ENCODE assay signal across 1 cellular context in the genomic region with DNA sequence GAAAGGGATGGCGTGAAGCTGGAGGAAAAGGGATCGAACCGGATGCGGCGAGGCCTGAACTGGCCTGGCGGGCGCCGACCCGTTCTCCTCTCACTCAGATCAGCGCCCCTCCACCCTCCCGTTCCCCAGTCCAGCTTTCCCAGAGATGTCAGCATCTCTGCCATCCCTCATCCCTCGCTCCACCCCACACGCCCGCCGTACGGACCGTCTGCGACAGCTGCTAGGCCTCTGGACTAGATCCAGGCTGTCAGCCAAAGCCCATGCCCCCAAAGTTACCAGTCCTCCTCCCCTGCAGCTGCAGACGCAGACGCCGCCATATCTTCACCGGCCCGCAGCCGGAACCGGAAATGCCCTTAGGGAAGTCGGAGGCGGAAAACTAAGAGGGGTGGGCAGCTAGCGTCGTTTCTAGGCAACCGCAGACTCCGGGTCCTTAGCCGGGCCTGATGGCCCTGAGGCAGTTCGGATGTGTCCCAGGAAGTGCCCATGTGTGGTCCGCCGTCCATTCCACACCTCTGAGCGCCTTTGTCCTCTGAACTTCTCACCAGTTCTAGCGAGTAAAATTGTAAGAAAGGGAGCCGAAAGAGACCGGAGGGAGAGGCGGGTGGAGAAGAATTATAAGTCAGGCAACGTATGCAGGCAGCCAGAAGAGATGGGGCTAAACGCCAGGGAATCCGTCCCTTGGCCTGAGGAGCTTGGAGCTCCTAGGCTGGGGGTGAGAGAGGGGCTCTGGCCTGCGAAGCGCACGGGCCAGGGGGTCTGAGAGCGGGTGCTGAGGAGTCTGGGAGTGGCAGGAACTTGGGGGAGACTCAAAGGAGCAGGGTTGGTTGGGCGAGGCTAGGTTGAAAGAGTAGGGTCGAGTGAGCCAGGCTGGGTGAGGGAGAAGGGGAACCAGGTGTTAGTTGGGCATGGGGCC.
A peak's percentile ranks its signal among the peaks of the same experiment; 100 is the strongest.
TF ChIP-seq lines count a peak whose summit lies in the region.

A gene with protein sequence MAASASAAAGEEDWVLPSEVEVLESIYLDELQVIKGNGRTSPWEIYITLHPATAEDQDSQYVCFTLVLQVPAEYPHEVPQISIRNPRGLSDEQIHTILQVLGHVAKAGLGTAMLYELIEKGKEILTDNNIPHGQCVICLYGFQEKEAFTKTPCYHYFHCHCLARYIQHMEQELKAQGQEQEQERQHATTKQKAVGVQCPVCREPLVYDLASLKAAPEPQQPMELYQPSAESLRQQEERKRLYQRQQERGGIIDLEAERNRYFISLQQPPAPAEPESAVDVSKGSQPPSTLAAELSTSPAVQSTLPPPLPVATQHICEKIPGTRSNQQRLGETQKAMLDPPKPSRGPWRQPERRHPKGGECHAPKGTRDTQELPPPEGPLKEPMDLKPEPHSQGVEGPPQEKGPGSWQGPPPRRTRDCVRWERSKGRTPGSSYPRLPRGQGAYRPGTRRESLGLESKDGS (minus strand): TSS at position 349 of the 913 bp plus-strand sequence. CDS start 32 bp downstream, at position 317.
A gene with protein sequence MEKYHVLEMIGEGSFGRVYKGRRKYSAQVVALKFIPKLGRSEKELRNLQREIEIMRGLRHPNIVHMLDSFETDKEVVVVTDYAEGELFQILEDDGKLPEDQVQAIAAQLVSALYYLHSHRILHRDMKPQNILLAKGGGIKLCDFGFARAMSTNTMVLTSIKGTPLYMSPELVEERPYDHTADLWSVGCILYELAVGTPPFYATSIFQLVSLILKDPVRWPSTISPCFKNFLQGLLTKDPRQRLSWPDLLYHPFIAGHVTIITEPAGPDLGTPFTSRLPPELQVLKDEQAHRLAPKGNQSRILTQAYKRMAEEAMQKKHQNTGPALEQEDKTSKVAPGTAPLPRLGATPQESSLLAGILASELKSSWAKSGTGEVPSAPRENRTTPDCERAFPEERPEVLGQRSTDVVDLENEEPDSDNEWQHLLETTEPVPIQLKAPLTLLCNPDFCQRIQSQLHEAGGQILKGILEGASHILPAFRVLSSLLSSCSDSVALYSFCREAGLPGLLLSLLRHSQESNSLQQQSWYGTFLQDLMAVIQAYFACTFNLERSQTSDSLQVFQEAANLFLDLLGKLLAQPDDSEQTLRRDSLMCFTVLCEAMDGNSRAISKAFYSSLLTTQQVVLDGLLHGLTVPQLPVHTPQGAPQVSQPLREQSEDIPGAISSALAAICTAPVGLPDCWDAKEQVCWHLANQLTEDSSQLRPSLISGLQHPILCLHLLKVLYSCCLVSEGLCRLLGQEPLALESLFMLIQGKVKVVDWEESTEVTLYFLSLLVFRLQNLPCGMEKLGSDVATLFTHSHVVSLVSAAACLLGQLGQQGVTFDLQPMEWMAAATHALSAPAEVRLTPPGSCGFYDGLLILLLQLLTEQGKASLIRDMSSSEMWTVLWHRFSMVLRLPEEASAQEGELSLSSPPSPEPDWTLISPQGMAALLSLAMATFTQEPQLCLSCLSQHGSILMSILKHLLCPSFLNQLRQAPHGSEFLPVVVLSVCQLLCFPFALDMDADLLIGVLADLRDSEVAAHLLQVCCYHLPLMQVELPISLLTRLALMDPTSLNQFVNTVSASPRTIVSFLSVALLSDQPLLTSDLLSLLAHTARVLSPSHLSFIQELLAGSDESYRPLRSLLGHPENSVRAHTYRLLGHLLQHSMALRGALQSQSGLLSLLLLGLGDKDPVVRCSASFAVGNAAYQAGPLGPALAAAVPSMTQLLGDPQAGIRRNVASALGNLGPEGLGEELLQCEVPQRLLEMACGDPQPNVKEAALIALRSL (N-terminal part only) (plus strand): TSS at position 433 of the 913 bp plus-strand sequence. CDS start 744 bp downstream, outside the sequence.

TF ChIP-seq in HepG2, 621 proteins besides CTCF, POLR2A, EP300 and RAD21 (continued from another document and continues in another):
- TF ChIP-seq, protein P1, sequence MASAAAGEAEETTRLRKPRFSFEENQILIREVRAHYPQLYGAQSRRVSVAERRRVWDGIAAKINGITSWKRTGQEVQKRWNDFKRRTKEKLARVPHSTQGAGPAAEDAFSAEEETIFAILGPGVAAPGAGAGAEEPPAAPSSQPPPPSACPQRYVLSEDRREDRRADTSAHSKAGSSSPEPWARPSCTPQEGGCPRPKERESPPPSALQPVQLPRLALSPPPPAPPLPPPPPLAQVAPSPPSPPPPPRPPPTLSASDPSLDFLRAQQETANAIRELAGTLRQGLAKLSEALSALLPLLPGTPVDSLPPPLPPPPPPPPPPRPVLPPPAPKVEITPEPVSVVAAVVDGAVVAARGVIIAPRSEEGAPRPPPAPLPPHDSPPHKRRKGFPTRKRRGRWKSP (CRISPR knock-in tag; IDR thresholded peaks at IDR 0.05) = peak; percentile 87
- no peak for TF ChIP-seq ZKSCAN5 (CRISPR knock-in tag; IDR thresholded peaks at IDR 0.05)
- TF ChIP-seq WIZ (CRISPR knock-in tag; IDR thresholded peaks at IDR 0.05) = no peak
- TF ChIP-seq, protein P2, sequence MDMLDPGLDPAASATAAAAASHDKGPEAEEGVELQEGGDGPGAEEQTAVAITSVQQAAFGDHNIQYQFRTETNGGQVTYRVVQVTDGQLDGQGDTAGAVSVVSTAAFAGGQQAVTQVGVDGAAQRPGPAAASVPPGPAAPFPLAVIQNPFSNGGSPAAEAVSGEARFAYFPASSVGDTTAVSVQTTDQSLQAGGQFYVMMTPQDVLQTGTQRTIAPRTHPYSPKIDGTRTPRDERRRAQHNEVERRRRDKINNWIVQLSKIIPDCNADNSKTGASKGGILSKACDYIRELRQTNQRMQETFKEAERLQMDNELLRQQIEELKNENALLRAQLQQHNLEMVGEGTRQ (IDR thresholded peaks at IDR 0.05; ENCODE audit: low read depth, low read length) = no peak
- TF ChIP-seq, protein P2 (CRISPR knock-in tag; IDR thresholded peaks at IDR 0.05; ENCODE audit: borderline replicate concordance) = no peak; the same call in 1 of the 2 replicates
- TF ChIP-seq CENPX (CRISPR knock-in tag; IDR thresholded peaks at IDR 0.05) = no peak
- no peak for TF ChIP-seq TAF15 (IDR thresholded peaks at IDR 0.05; ENCODE audit: low read depth, low read length, poor library complexity, severe bottlenecking)
- TF ChIP-seq, protein P3, sequence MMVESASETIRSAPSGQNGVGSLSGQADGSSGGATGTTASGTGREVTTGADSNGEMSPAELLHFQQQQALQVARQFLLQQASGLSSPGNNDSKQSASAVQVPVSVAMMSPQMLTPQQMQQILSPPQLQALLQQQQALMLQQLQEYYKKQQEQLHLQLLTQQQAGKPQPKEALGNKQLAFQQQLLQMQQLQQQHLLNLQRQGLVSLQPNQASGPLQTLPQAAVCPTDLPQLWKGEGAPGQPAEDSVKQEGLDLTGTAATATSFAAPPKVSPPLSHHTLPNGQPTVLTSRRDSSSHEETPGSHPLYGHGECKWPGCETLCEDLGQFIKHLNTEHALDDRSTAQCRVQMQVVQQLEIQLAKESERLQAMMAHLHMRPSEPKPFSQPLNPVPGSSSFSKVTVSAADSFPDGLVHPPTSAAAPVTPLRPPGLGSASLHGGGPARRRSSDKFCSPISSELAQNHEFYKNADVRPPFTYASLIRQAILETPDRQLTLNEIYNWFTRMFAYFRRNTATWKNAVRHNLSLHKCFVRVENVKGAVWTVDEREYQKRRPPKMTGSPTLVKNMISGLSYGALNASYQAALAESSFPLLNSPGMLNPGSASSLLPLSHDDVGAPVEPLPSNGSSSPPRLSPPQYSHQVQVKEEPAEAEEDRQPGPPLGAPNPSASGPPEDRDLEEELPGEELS (CRISPR knock-in tag; IDR thresholded peaks at IDR 0.05) = 0 out of 2 replicates have a peak, but pooled peaks have one; percentile 11
- TF ChIP-seq RXRB (CRISPR knock-in tag; IDR thresholded peaks at IDR 0.05; ENCODE audit: borderline replicate concordance) = peak; percentile 29
- no peak for TF ChIP-seq SRSF4 (IDR thresholded peaks at IDR 0.05; ENCODE audit: low read depth, low read length, poor library complexity, severe bottlenecking)
- no peak for TF ChIP-seq ZNF720 (CRISPR knock-in tag; IDR thresholded peaks at IDR 0.05)
- TF ChIP-seq ZNF652 (CRISPR knock-in tag; IDR thresholded peaks at IDR 0.05; ENCODE audit: borderline replicate concordance, low read depth) = no peak
- TF ChIP-seq ZNF563 (CRISPR knock-in tag; IDR thresholded peaks at IDR 0.05) = peak; percentile 46; the same call in 1 of the 2 replicates
- no peak for TF ChIP-seq CHD4 (IDR thresholded peaks at IDR 0.05; ENCODE audit: borderline replicate concordance, low read length)
- no peak for TF ChIP-seq ZFP36 (IDR thresholded peaks at IDR 0.05; ENCODE audit: borderline replicate concordance, low read depth, low read length, partially characterized antibody)
- TF ChIP-seq, protein P4, sequence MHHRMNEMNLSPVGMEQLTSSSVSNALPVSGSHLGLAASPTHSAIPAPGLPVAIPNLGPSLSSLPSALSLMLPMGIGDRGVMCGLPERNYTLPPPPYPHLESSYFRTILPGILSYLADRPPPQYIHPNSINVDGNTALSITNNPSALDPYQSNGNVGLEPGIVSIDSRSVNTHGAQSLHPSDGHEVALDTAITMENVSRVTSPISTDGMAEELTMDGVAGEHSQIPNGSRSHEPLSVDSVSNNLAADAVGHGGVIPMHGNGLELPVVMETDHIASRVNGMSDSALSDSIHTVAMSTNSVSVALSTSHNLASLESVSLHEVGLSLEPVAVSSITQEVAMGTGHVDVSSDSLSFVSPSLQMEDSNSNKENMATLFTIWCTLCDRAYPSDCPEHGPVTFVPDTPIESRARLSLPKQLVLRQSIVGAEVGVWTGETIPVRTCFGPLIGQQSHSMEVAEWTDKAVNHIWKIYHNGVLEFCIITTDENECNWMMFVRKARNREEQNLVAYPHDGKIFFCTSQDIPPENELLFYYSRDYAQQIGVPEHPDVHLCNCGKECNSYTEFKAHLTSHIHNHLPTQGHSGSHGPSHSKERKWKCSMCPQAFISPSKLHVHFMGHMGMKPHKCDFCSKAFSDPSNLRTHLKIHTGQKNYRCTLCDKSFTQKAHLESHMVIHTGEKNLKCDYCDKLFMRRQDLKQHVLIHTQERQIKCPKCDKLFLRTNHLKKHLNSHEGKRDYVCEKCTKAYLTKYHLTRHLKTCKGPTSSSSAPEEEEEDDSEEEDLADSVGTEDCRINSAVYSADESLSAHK (CRISPR knock-in tag; IDR thresholded peaks at IDR 0.05; ENCODE audit: borderline replicate concordance) = no peak
- 0 out of 2 replicates have a peak, but pooled peaks have one; percentile 46 for TF ChIP-seq KLF13 (CRISPR knock-in tag; IDR thresholded peaks at IDR 0.05)
- TF ChIP-seq RBFOX2 (IDR thresholded peaks at IDR 0.05; ENCODE audit: low read depth, low read length) = peak; percentile 71
- peak; percentile 98 for TF ChIP-seq POLR2G (IDR thresholded peaks at IDR 0.05; ENCODE audit: low read depth, low read length)
- TF ChIP-seq NR2F1 (CRISPR knock-in tag; IDR thresholded peaks at IDR 0.05) = 0 out of 4 replicates have a peak, but pooled peaks of 1 of the 2 experiments have one; percentile 21
- TF ChIP-seq TOE1 (CRISPR knock-in tag; IDR thresholded peaks at IDR 0.05) = no peak
- TF ChIP-seq ZNF547 (CRISPR knock-in tag; IDR thresholded peaks at IDR 0.05) = peak; percentile 77; the same call in 1 of the 2 replicates
- no peak for TF ChIP-seq MYNN (CRISPR knock-in tag; IDR thresholded peaks at IDR 0.05; ENCODE audit: low read depth)
- peak; percentile 77 for TF ChIP-seq SNAPC2 (CRISPR knock-in tag; IDR thresholded peaks at IDR 0.05)
- no peak for TF ChIP-seq HNF4A (CRISPR knock-in tag; IDR thresholded peaks at IDR 0.05)
- TF ChIP-seq, protein P5, sequence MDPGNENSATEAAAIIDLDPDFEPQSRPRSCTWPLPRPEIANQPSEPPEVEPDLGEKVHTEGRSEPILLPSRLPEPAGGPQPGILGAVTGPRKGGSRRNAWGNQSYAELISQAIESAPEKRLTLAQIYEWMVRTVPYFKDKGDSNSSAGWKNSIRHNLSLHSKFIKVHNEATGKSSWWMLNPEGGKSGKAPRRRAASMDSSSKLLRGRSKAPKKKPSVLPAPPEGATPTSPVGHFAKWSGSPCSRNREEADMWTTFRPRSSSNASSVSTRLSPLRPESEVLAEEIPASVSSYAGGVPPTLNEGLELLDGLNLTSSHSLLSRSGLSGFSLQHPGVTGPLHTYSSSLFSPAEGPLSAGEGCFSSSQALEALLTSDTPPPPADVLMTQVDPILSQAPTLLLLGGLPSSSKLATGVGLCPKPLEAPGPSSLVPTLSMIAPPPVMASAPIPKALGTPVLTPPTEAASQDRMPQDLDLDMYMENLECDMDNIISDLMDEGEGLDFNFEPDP (CRISPR knock-in tag; conservative IDR thresholded peaks at IDR 0.05) = no peak
- peak; percentile 80; the same call in 1 of the 2 replicates for TF ChIP-seq MEIS1 (CRISPR knock-in tag; IDR thresholded peaks at IDR 0.05; ENCODE audit: borderline replicate concordance)
- no peak for TF ChIP-seq DMAP1 (CRISPR knock-in tag; IDR thresholded peaks at IDR 0.05)
- TF ChIP-seq ZZZ3 (CRISPR knock-in tag; IDR thresholded peaks at IDR 0.05; ENCODE audit: borderline replicate concordance) = peak; percentile 44; the same call in 1 of the 2 replicates
- TF ChIP-seq, protein P6, sequence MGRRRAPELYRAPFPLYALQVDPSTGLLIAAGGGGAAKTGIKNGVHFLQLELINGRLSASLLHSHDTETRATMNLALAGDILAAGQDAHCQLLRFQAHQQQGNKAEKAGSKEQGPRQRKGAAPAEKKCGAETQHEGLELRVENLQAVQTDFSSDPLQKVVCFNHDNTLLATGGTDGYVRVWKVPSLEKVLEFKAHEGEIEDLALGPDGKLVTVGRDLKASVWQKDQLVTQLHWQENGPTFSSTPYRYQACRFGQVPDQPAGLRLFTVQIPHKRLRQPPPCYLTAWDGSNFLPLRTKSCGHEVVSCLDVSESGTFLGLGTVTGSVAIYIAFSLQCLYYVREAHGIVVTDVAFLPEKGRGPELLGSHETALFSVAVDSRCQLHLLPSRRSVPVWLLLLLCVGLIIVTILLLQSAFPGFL (CRISPR knock-in tag; IDR thresholded peaks at IDR 0.05) = no peak
- TF ChIP-seq ZNF552 (CRISPR knock-in tag; IDR thresholded peaks at IDR 0.05; ENCODE audit: borderline replicate concordance) = no peak
- peak; percentile 96 for TF ChIP-seq ETV6 (CRISPR knock-in tag; conservative IDR thresholded peaks at IDR 0.05)
- peak; percentile 57 for TF ChIP-seq RBM22 (optimal IDR thresholded peaks at IDR 0.05; ENCODE audit: low read length)
- no peak for TF ChIP-seq NR3C1 (CRISPR knock-in tag; IDR thresholded peaks at IDR 0.05)
